In the genomic region with DNA sequence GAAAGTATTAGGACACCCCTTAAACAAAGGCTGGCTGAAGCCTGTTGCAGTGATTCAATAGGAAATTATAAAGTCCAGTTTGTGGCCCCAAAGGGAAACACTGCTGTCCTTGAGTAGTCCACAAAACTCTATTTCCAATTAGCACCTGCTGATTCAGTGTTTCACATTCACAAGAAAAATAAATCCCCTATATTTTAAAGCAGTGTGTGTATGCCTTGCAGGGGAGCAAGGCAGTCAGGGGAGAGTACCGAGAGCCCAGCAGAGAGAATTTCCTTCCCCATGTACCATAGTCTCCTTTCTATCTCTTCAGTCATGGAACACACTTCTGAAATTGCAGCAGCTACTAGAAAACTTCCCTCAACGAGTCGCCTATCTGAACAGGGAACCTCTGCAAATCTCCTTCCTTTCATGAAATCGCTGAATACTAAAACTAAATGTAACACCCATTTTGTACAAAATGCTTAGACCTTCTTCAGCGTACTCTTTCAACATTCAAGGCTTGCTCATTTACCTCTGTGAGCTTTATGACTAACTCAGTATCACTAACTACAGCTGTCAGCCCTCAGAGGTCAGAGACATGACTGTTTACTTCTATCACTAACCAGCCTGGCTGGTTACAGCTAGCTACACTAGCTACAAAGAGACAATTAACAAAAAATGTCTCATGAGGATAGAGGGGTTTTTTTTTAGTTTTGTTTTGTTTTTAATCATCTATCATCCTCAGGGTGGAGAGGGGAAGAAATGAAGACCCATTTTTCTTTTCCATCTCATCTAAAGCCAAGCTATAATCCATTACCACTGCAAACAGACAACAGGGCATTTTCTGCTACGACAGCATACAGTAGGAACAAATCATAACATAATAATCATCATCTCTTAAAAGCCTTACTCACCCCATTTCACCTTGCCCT, we compare ENCODE assay signal across 12 cellular contexts.
DNase-seq lines count a peak whose midpoint lies in the region; ATAC-seq, FAIRE-seq and TF ChIP-seq lines count a peak whose summit lies in the region.
"Had no signal": no experiment of that assay in that cellular context is flagged by ENCODE, and none has a peak within 500 bp of the region (broad histone marks: within the 10 kb centered on the region; RNA-seq: fewer than 3 reads in every experiment).

No MANE protein-coding gene starts in this region.

- peaks cover under 1% of the 10 kb centered on the region for H3K27me3 ChIP-seq in bronchial epithelial cell (ENCODE audit: control insufficient read depth, insufficient read depth, low read length)

- TF ChIP-seq CTCF in bronchial epithelial cell (IDR thresholded peaks at IDR 0.05; ENCODE audit: insufficient read depth, low read length, severe bottlenecking), result no peak

- no peak overlapping the region for H3K4me3 ChIP-seq in bronchial epithelial cell (ENCODE audit: low read depth, low read length)

- ATAC-seq in GM19463 (IDR thresholded peaks at IDR 0.05; ENCODE audit: unreplicated experiment), result peak; percentile 80
- ATAC-seq in HG03095 (IDR thresholded peaks at IDR 0.05; ENCODE audit: unreplicated experiment), result peak; percentile 72

- FAIRE-seq in GM12892 (lab: Jason Lieb, UNC), result peak; percentile 91
- FAIRE-seq in bronchial epithelial cell (lab: Jason Lieb, UNC), result no peak

- H3K36me3 ChIP-seq in bronchial epithelial cell (ENCODE audit: control insufficient read depth, insufficient read depth, low read length), result no peaks in the 10 kb centered on the region

- DNase-seq in GM12892 (ENCODE audit: insufficient read length) (no peak), bronchial epithelial cell (ENCODE audit: low read depth) (peak; percentile 45), NCI-H146 (lab: John Stamatoyannopoulos, UW) (no peak), HCEC 1CT (no peak), DMS79 (lab: John Stamatoyannopoulos, UW) (no peak), NCI-H2029 treated with DMSO at 0.1 percent for 48 hours (lab: John Stamatoyannopoulos, UW) (no peak)
- DNase-seq: activated T-cell treated with anti-CD3 and anti-CD28 coated beads, Interleukin-2, amount 50 U/mL, for 24 hours; EL; midbrain; SIG-M5 had no signal

- TF ChIP-seq POLR2A in GM12892 (IDR thresholded peaks at IDR 0.05; ENCODE audit: low read depth, low read length), result no peak
